In the genomic region with DNA sequence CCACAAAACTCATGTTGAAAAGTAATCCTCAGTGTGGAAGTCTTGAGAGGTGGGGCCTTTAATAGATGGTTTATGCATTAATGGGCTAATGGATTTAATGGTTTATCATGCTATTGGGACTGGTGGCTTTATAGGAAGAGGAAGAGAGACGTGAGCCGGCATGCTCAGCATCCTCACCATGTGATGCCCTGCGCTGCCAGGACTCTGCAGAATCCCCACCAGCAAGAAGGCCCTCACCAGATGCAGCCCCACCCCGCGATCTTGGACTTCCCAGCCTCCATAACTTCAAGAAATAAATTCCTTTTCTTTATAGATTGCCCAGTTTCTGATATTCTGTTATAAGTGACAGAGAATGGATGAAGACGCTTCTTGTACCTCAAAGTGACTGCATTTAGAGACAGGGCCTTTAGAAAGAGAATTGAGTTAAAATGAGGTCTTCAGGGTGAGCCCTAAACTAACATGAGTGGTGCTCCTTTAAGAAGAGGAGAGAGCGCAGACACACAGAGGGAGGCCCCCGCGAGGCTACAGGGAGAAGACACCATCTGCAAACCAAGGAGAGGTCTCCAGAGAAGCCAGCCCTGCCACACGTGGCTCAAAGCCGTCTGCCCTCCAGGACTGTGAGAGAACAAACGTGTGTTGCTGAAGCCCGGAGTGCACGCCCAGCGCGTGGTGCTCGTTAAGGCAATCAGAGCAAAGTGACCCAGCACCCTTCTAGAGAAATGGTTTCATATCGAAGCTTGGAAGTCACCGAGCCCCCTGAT, we compare ENCODE assay signal across 19 cellular contexts. TPM values are rescaled to one million over a fixed set of nuclear protein-coding genes. Genes with fewer than 3 reads are reported as not detected.
DNase-seq lines count a peak whose midpoint lies in the region; ATAC-seq and TF ChIP-seq lines count a peak whose summit lies in the region.
"Had no signal": no experiment of that assay in that cellular context is flagged by ENCODE, and none has a peak within 500 bp of the region (broad histone marks: within the 10 kb centered on the region; RNA-seq: fewer than 3 reads in every experiment).

No MANE protein-coding gene starts in this region.

- peak overlapping the region; percentile 70 for H3K4me3 Mint-ChIP-seq in activated T-cell treated with anti-CD3 and anti-CD28 coated beads, Interleukin-2, amount 50 U/mL, for 24 hours
- H3K4me3 Mint-ChIP-seq in activated naive CD8-positive, alpha-beta T cell, result peak overlapping the region; percentile 76
- H3K4me3 Mint-ChIP-seq in progenitor cell of endocrine pancreas (ENCODE audit: low read depth), result no peak overlapping the region

- TF ChIP-seq CTCF in OCI-LY3 (IDR thresholded peaks at IDR 0.05; ENCODE audit: low read depth, low read length), result no peak
- no peak for TF ChIP-seq CTCF in progenitor cell of endocrine pancreas (IDR thresholded peaks at IDR 0.05; ENCODE audit: unreplicated experiment)

- no peaks in the 10 kb centered on the region for H3K9me3 ChIP-seq in OCI-LY3 (ENCODE audit: insufficient read depth, low read length)
- H3K9me3 ChIP-seq: esophagus muscularis mucosa, gastrocnemius medialis, right atrium auricular region, thyroid gland had no signal

- peaks cover 36% of the 10 kb centered on the region for H3K4me1 ChIP-seq in OCI-LY3 (ENCODE audit: low read length)
- H3K4me1 ChIP-seq: gastrocnemius medialis, thyroid gland had no signal

- H2AFZ ChIP-seq in OCI-LY3 (ENCODE audit: low read depth, low read length), result no peak overlapping the region

- no peaks in the 10 kb centered on the region for H3K36me3 Mint-ChIP-seq in activated T-cell treated with anti-CD3 and anti-CD28 coated beads, Interleukin-2, amount 50 U/mL, for 24 hours (ENCODE audit: low read depth)
- H3K36me3 Mint-ChIP-seq in activated naive CD8-positive, alpha-beta T cell, result peaks cover 2% of the 10 kb centered on the region
- no peaks in the 10 kb centered on the region for H3K36me3 Mint-ChIP-seq in progenitor cell of endocrine pancreas (ENCODE audit: insufficient read depth)

- peaks cover 62% of the 10 kb centered on the region for H3K4me1 Mint-ChIP-seq in activated T-cell treated with anti-CD3 and anti-CD28 coated beads, Interleukin-2, amount 50 U/mL, for 24 hours (ENCODE audit: low read depth)
- peaks cover 57% of the 10 kb centered on the region for H3K4me1 Mint-ChIP-seq in activated naive CD8-positive, alpha-beta T cell (ENCODE audit: low read depth)
- H3K4me1 Mint-ChIP-seq in progenitor cell of endocrine pancreas (ENCODE audit: low read depth), result no peaks in the 10 kb centered on the region

- no peaks in the 10 kb centered on the region for H4K20me1 ChIP-seq in OCI-LY3 (ENCODE audit: insufficient read depth, low read length)
- H4K20me1 ChIP-seq: BLaER1 treated with 17β-estradiol and CSF1 and Interleukin-3, amounts not matched to agents 10 nM and 100 nM had no signal

- H3K36me3 ChIP-seq in OCI-LY3 (replicated peaks; ENCODE audit: low read depth, low read length), result no peaks in the 10 kb centered on the region
- H3K36me3 ChIP-seq: BLaER1 treated with 17β-estradiol and CSF1 and Interleukin-3, amounts not matched to agents 10 nM and 100 nM; esophagus muscularis mucosa; gastrocnemius medialis; right atrium auricular region; thyroid gland had no signal

- no peak overlapping the region for H3K9ac ChIP-seq in OCI-LY3 (ENCODE audit: low read length)
- H3K9ac ChIP-seq: BLaER1 treated with 17β-estradiol and CSF1 and Interleukin-3, amounts not matched to agents 10 nM and 100 nM had no signal

- H3K9me3 Mint-ChIP-seq in activated T-cell treated with anti-CD3 and anti-CD28 coated beads, Interleukin-2, amount 50 U/mL, for 24 hours, result no peaks in the 10 kb centered on the region
- no peaks in the 10 kb centered on the region for H3K9me3 Mint-ChIP-seq in activated naive CD8-positive, alpha-beta T cell (ENCODE audit: low read depth)
- H3K9me3 Mint-ChIP-seq in progenitor cell of endocrine pancreas (ENCODE audit: low read depth), result peaks cover 6% of the 10 kb centered on the region

- H3K27me3 Mint-ChIP-seq in activated T-cell treated with anti-CD3 and anti-CD28 coated beads, Interleukin-2, amount 50 U/mL, for 24 hours, result no peaks in the 10 kb centered on the region
- H3K27me3 Mint-ChIP-seq in activated naive CD8-positive, alpha-beta T cell, result no peaks in the 10 kb centered on the region
- H3K27me3 Mint-ChIP-seq in progenitor cell of endocrine pancreas, result peaks cover 8% of the 10 kb centered on the region

- H3K27ac Mint-ChIP-seq in activated T-cell treated with anti-CD3 and anti-CD28 coated beads, Interleukin-2, amount 50 U/mL, for 24 hours, result peak overlapping the region; percentile 98
- peak overlapping the region; percentile 98 for H3K27ac Mint-ChIP-seq in activated naive CD8-positive, alpha-beta T cell
- H3K27ac Mint-ChIP-seq in progenitor cell of endocrine pancreas, result peak overlapping the region; percentile 69

- peak overlapping the region; percentile 67 for H3K4me2 ChIP-seq in OCI-LY3 (ENCODE audit: low read length)

- H3K79me2 ChIP-seq in OCI-LY3 (ENCODE audit: low read length), result no peaks in the 10 kb centered on the region

- H3K27me3 ChIP-seq in OCI-LY3 (ENCODE audit: low read depth, low read length), result no peaks in the 10 kb centered on the region
- H3K27me3 ChIP-seq: BLaER1 treated with 17β-estradiol and CSF1 and Interleukin-3, amounts not matched to agents 10 nM and 100 nM; right atrium auricular region; thyroid gland had no signal

- no peak overlapping the region; the same call in 1 of the 2 replicates for H3K4me3 ChIP-seq in OCI-LY3 (ENCODE audit: low read length)
- H3K4me3 ChIP-seq: BLaER1 treated with 17β-estradiol and CSF1 and Interleukin-3, amounts not matched to agents 10 nM and 100 nM; esophagus muscularis mucosa; gastrocnemius medialis; lung; right atrium auricular region; thyroid gland had no signal

- DNase-seq in activated T-cell treated with anti-CD3 and anti-CD28 coated beads, Interleukin-2, amount 50 U/mL, for 24 hours, result peak; percentile 40
- DNase-seq in activated T-cell treated with anti-CD3 and anti-CD28 coated beads for 4 hours (no peak), progenitor cell of endocrine pancreas (ENCODE audit: low spot score, unreplicated experiment) (no peak), NCI-H1105 treated with DMSO at 0.1 percent for 48 hours (lab: John Stamatoyannopoulos, UW) (no peak), NCI-H1694 treated with DMSO at 0.1 percent for 48 hours (lab: John Stamatoyannopoulos, UW) (no peak)
- DNase-seq: DMS 273 treated with DMSO at 0.1 percent for 48 hours; effector CD8-positive, alpha-beta T cell; gastrocnemius medialis; NCI-H1417; NCI-H2107; NCI-H510A; thyroid gland had no signal

- no peak overlapping the region for H3K27ac ChIP-seq in OCI-LY3 (ENCODE audit: low read length)
- H3K27ac ChIP-seq: BLaER1 treated with 17β-estradiol and CSF1 and Interleukin-3, amounts not matched to agents 10 nM and 100 nM; esophagus muscularis mucosa; gastrocnemius medialis; right atrium auricular region; thyroid gland had no signal

- no peak for ATAC-seq in GM21367 (IDR thresholded peaks at IDR 0.05; ENCODE audit: unreplicated experiment)
- ATAC-seq: gastrocnemius medialis had no signal

RNA-seq across cellular contexts. Expression of gene IRF4, which starts 56.9 kb away (rescaled TPM):
- total RNA-seq in progenitor cell of endocrine pancreas, result 0.04 TPM in 1 of 2 replicates, not detected in the other
